25 cellular contexts compared by ENCODE assay signal in the genomic region with DNA sequence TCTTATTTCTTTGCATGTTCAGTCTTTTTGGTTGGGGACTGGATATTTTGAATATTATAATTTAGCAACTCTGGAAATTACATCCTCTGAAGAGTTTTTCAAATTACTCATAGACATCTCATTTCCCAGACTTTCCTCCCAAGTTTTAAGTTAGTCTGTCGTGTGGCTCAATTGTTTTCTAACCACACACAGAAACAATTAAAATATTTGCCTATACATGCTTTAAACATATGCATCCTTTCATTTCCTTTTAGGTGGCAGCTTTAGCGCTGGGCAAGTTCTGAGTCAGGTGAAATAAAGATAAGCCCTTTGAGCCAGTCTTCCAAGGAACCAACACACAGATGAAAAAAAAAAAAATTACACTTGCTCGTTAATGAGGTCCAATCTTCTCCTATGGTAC.
"Had no signal": no experiment of that assay in that cellular context is flagged by ENCODE, and none has a peak within 500 bp of the region (broad histone marks: within the 10 kb centered on the region; RNA-seq: fewer than 3 reads in every experiment).

No MANE protein-coding gene starts in this region.

- H3K36me3 Mint-ChIP-seq: T-cell had no signal

- H3K27me3 Mint-ChIP-seq: T-cell had no signal

- H3K4me1 Mint-ChIP-seq: T-cell had no signal

- H3K27ac Mint-ChIP-seq: T-cell had no signal

- H3K4me3 ChIP-seq: SJSA1, SK-N-MC had no signal

- H3K4me3 Mint-ChIP-seq: T-cell had no signal

- DNase-seq: KBM-7, MV-4-11, NCI-H1048, NCI-H1105, NCI-H1417 treated with DMSO at 0.1 percent for 48 hours, NCI-H146, NCI-H1694 treated with DMSO at 0.1 percent for 48 hours, NCI-H1930, NCI-H2081, NCI-H2107, NCI-H2171, NCI-H226, NCI-H446, NCI-H510A, NCI-H524 treated with DMSO at 0.1 percent for 48 hours, NCI-H69, NCI-H774, Right ventricle myocardium superior, RPMI8226, SIG-M5, SW 1271, T-cell had no signal

- FAIRE-seq: RCC 7860 had no signal
